ENCODE assay signal across 11 cellular contexts in genomic region chr20:4303136-4303535, GRCh38. TPM values are rescaled to one million over a fixed set of nuclear protein-coding genes. Genes with fewer than 3 reads are reported as not detected.
"Had no signal": no experiment of that assay in that cellular context is flagged by ENCODE, and none has a peak within 500 bp of the region (broad histone marks: within the 10 kb centered on the region; RNA-seq: fewer than 3 reads in every experiment).

No MANE protein-coding gene starts in this region.

- FAIRE-seq: HepG2 had no signal

- H3K36me3 Mint-ChIP-seq: IgD-negative memory B cell had no signal

- H3K4me1 ChIP-seq: HAP-1 had no signal

- H3K4me1 Mint-ChIP-seq: GM23338, IgD-negative memory B cell had no signal

- H3K27ac Mint-ChIP-seq: GM23338, HFFc6, IgD-negative memory B cell had no signal

- ATAC-seq: GM23338, HCT116, HepG2 had no signal

- H3K9me3 Mint-ChIP-seq: GM23338, HFFc6 had no signal

- H3K27ac ChIP-seq: HL-60 had no signal

- H3K9me3 ChIP-seq: HAP-1 had no signal

- H3K4me2 ChIP-seq: GM23338 had no signal

- DNase-seq: H7, HFFc6, KBM-7 had no signal

- H3K36me3 ChIP-seq: HAP-1 had no signal

- H3K4me3 ChIP-seq: GM23338, HAP-1 had no signal

- H2AFZ ChIP-seq: GM23338 had no signal

- H3K4me3 Mint-ChIP-seq: GM23338, HFFc6 had no signal

RNA-seq across cellular contexts. Expression of gene ADRA1D, which starts 54.0 kb away (rescaled TPM):
- total RNA-seq: H4, HT1080 had no signal
- polyA plus RNA-seq: GM23338, IgD-negative memory B cell had no signal
